Comparison of ENCODE assay signal across 29 cellular contexts in genomic region chr12:52826611-52827498, GRCh38. TPM values are rescaled to one million over a fixed set of nuclear protein-coding genes. Genes with fewer than 3 reads are reported as not detected.
A peak's percentile ranks its signal among the peaks of the same experiment; 100 is the strongest.
DNase-seq lines count a peak whose midpoint lies in the region; ATAC-seq, FAIRE-seq and TF ChIP-seq lines count a peak whose summit lies in the region.
"Had no signal": no experiment of that assay in that cellular context is flagged by ENCODE, and none has a peak within 500 bp of the region (broad histone marks: within the 10 kb centered on the region; RNA-seq: fewer than 3 reads in every experiment).

No MANE protein-coding gene starts in this region.

- intact Hi-C loops in left lung (cut with DNase I): no loop called here
- intact Hi-C loops in upper lobe of right lung (cut with DNase I): no loop called here
- intact Hi-C loops in prostate gland (cut with DNase I): no loop called here

- H3K27ac Mint-ChIP-seq in astrocyte (ENCODE audit: unreplicated experiment) (peak overlapping the region; percentile 77), mesothelial cell of epicardium (no peak overlapping the region)
- H3K27ac Mint-ChIP-seq: activated CD4-positive, alpha-beta T cell treated with anti-CD3 and anti-CD28 coated beads for 36 hours; activated naive CD4-positive, alpha-beta T cell treated with anti-CD3 and anti-CD28 coated beads, Interleukin-2, amount 50 U/mL, for 24 hours; activated T-cell treated with anti-CD3 and anti-CD28 coated beads, Interleukin-2, amount 50 U/mL, for 72 hours; memory B cell had no signal

- H2AFZ ChIP-seq in astrocyte (ENCODE audit: low read depth, low read length): no peak overlapping the region

- H4K20me1 ChIP-seq in astrocyte (ENCODE audit: insufficient read depth, low read length): no peaks in the 10 kb centered on the region

- TF ChIP-seq CTCF in HEK293 (tag by site-specific recombination; IDR thresholded peaks at IDR 0.05): no peak
- TF ChIP-seq CTCF in astrocyte (IDR thresholded peaks at IDR 0.05; ENCODE audit: insufficient read depth, low read depth, low read length): no peak
- no peak for TF ChIP-seq CTCF in left lung (IDR thresholded peaks at IDR 0.05)
- no peak for TF ChIP-seq CTCF in upper lobe of right lung (IDR thresholded peaks at IDR 0.05)
- TF ChIP-seq CTCF in mesothelial cell of epicardium (IDR thresholded peaks at IDR 0.05; ENCODE audit: unreplicated experiment): no peak
- no peak for TF ChIP-seq CTCF in prostate gland (IDR thresholded peaks at IDR 0.05)

- H3K36me3 ChIP-seq in HEK293 (ENCODE audit: control insufficient read depth in 2 of 2, insufficient read depth in 1 of 2, low read length in 2 of 2) (no peaks in the 10 kb centered on the region), astrocyte (ENCODE audit: insufficient read depth, low read length) (no peaks in the 10 kb centered on the region), left lung (no peaks in the 10 kb centered on the region), upper lobe of right lung (no peaks in the 10 kb centered on the region), prostate gland (no peaks in the 10 kb centered on the region)
- H3K36me3 ChIP-seq: pancreas, Peyer's patch, SJCRH30 had no signal

- H3K9me3 Mint-ChIP-seq in astrocyte (ENCODE audit: unreplicated experiment) (peaks cover 3% of the 10 kb centered on the region), mesothelial cell of epicardium (no peaks in the 10 kb centered on the region)
- H3K9me3 Mint-ChIP-seq: activated naive CD4-positive, alpha-beta T cell treated with anti-CD3 and anti-CD28 coated beads, Interleukin-2, amount 50 U/mL, for 24 hours; activated T-cell treated with anti-CD3 and anti-CD28 coated beads, Interleukin-2, amount 50 U/mL, for 72 hours; memory B cell had no signal

- no peak for FAIRE-seq in astrocyte (lab: Jason Lieb, UNC)
- FAIRE-seq: GM12892, keratinocyte, pancreas had no signal

- peaks cover 37% of the 10 kb centered on the region for H3K27me3 Mint-ChIP-seq in astrocyte (ENCODE audit: low read depth, unreplicated experiment)
- peaks cover 10% of the 10 kb centered on the region for H3K27me3 Mint-ChIP-seq in mesothelial cell of epicardium (ENCODE audit: low read depth)
- H3K27me3 Mint-ChIP-seq: activated CD4-positive, alpha-beta T cell treated with anti-CD3 and anti-CD28 coated beads for 36 hours; activated naive CD4-positive, alpha-beta T cell treated with anti-CD3 and anti-CD28 coated beads, Interleukin-2, amount 50 U/mL, for 24 hours; naive thymus-derived CD4-positive, alpha-beta T cell had no signal

- no peaks in the 10 kb centered on the region for H3K79me2 ChIP-seq in astrocyte (ENCODE audit: insufficient read depth, low read length)

- no peaks in the 10 kb centered on the region for H3K9me3 ChIP-seq in HEK293 (ENCODE audit: control insufficient read depth, insufficient read depth, low read depth, low read length)
- H3K9me3 ChIP-seq in astrocyte (ENCODE audit: insufficient read depth, low read depth, low read length): no peaks in the 10 kb centered on the region
- no peaks in the 10 kb centered on the region for H3K9me3 ChIP-seq in left lung
- no peaks in the 10 kb centered on the region for H3K9me3 ChIP-seq in upper lobe of right lung
- H3K9me3 ChIP-seq in prostate gland: no peaks in the 10 kb centered on the region
- H3K9me3 ChIP-seq: pancreas, Peyer's patch, SJCRH30 had no signal

- no peak for TF ChIP-seq POLR2A in prostate gland (IDR thresholded peaks at IDR 0.05)

- H3K4me1 ChIP-seq in HEK293 (ENCODE audit: control insufficient read depth, insufficient read depth, low read length) (no peaks in the 10 kb centered on the region), astrocyte (ENCODE audit: insufficient read depth, low read length) (peaks cover 8% of the 10 kb centered on the region), left lung (no peaks in the 10 kb centered on the region), upper lobe of right lung (peaks cover 4% of the 10 kb centered on the region), prostate gland (replicated peaks) (no peaks in the 10 kb centered on the region)
- H3K4me1 ChIP-seq: pancreas, SJCRH30 had no signal

- WGBS in prostate gland: 91% methylated on average over 11 of the region's 11 CpGs

- H3K9ac ChIP-seq in astrocyte (ENCODE audit: low read length): no peak overlapping the region

- DNase-seq in astrocyte (ENCODE audit: low read depth) (no peak), left lung (no peak), upper lobe of right lung (no peak), mesothelial cell of epicardium (ENCODE audit: low spot score in 2 of 2, unreplicated experiment in 2 of 2) (no peak), medulla oblongata (ENCODE audit: extremely low spot score) (no peak), prostate gland (ENCODE audit: low spot score) (no peak)
- DNase-seq: activated CD4-positive, alpha-beta T cell treated with anti-CD3 and anti-CD28 coated beads for 36 hours; activated T-cell treated with anti-CD3 and anti-CD28 coated beads, Interleukin-2, amount 50 U/mL, for 72 hours; AML-193; DMS79 treated with DMSO at 0.1 percent for 48 hours; effector CD4-positive, alpha-beta T cell; foreskin melanocyte; hippocampal formation; MM.1S; naive thymus-derived CD4-positive, alpha-beta T cell; NCI-H1417 treated with DMSO at 0.1 percent for 48 hours; NCI-H2107; NCI-H510A treated with DMSO at 0.1 percent for 48 hours; pancreas; Peyer's patch; SJCRH30; substantia nigra had no signal

- H3K27ac ChIP-seq in HEK293 (ENCODE audit: extremely low read depth, low read depth, low read length) (no peak overlapping the region), astrocyte (ENCODE audit: low read depth, low read length) (no peak overlapping the region), left lung (no peak overlapping the region), upper lobe of right lung (no peak overlapping the region), prostate gland (no peak overlapping the region)
- H3K27ac ChIP-seq: pancreas, Peyer's patch, SJCRH30 had no signal

- POLR2A ChIA-PET in HEK293 (lab: Yijun Ruan, JAX): no interaction called here

- peak; percentile 44 for ATAC-seq in left lung
- ATAC-seq in upper lobe of right lung: peak; percentile 19
- ATAC-seq: activated CD4-positive, alpha-beta T cell treated with anti-CD3 and anti-CD28 coated beads for 36 hours; activated T-cell treated with anti-CD3 and anti-CD28 coated beads, Interleukin-2, amount 50 U/mL, for 72 hours; naive thymus-derived CD4-positive, alpha-beta T cell; pancreas had no signal

- H3K36me3 Mint-ChIP-seq in astrocyte (ENCODE audit: low read depth, unreplicated experiment) (peaks cover 4% of the 10 kb centered on the region), mesothelial cell of epicardium (no peaks in the 10 kb centered on the region)
- H3K36me3 Mint-ChIP-seq: activated naive CD4-positive, alpha-beta T cell treated with anti-CD3 and anti-CD28 coated beads, Interleukin-2, amount 50 U/mL, for 24 hours; memory B cell; naive thymus-derived CD4-positive, alpha-beta T cell had no signal

- H3K4me3 ChIP-seq in HEK293 (ENCODE audit: low read depth, low read length) (no peak overlapping the region), astrocyte (ENCODE audit: insufficient read depth, low read depth, low read length) (no peak overlapping the region), left lung (no peak overlapping the region), upper lobe of right lung (no peak overlapping the region), prostate gland (no peak overlapping the region)
- H3K4me3 ChIP-seq: pancreas, Peyer's patch, SJCRH30 had no signal

- H3K4me1 Mint-ChIP-seq in astrocyte (ENCODE audit: low read depth, unreplicated experiment): peaks cover 24% of the 10 kb centered on the region
- H3K4me1 Mint-ChIP-seq in mesothelial cell of epicardium: peaks cover 4% of the 10 kb centered on the region
- H3K4me1 Mint-ChIP-seq: memory B cell had no signal

- no peak overlapping the region for H3K4me2 ChIP-seq in astrocyte (ENCODE audit: low read length)

- CTCF ChIA-PET in HEK293 (lab: Yijun Ruan, JAX): no interaction called here

- H3K27me3 ChIP-seq in astrocyte (ENCODE audit: insufficient read depth, low read length) (no peaks in the 10 kb centered on the region), left lung (peaks cover 0 to 34% of the 10 kb centered on the region in 2 donors), upper lobe of right lung (peaks cover 7% of the 10 kb centered on the region), prostate gland (replicated peaks; ENCODE audit: insufficient read depth) (peaks cover 6% of the 10 kb centered on the region)
- H3K27me3 ChIP-seq: pancreas, Peyer's patch had no signal

- H3K4me3 Mint-ChIP-seq in astrocyte (ENCODE audit: unreplicated experiment) (no peak overlapping the region), mesothelial cell of epicardium (no peak overlapping the region)
- H3K4me3 Mint-ChIP-seq: activated CD4-positive, alpha-beta T cell treated with anti-CD3 and anti-CD28 coated beads for 36 hours; activated naive CD4-positive, alpha-beta T cell treated with anti-CD3 and anti-CD28 coated beads, Interleukin-2, amount 50 U/mL, for 24 hours; activated T-cell treated with anti-CD3 and anti-CD28 coated beads, Interleukin-2, amount 50 U/mL, for 72 hours; memory B cell; naive thymus-derived CD4-positive, alpha-beta T cell had no signal

TF ChIP-seq in HEK293, 187 proteins besides CTCF, POLR2A, EP300 and RAD21:
- TF ChIP-seq ZBTB17 (tag by site-specific recombination; IDR thresholded peaks at IDR 0.05): no peak
- peak; percentile 44 for TF ChIP-seq ZFHX2 (tag by site-specific recombination; conservative IDR thresholded peaks at IDR 0.05)

RNA-seq across cellular contexts. Expression of gene KRT79, which starts 7.3 kb away (rescaled TPM):
- total RNA-seq in astrocyte (0.50 and 0.82 TPM in 2 replicates), left lung (under 1 TPM; 0.32 to 0.58 TPM), upper lobe of right lung (5.4 TPM), mesothelial cell of epicardium (not detected in 3 replicates), prostate gland (not detected)
- total RNA-seq: H4; naive thymus-derived CD4-positive, alpha-beta T cell; Peyer's patch; SJCRH30; T-helper 1 cell treated with Interleukin-12 subunit alpha and Interleukin-12 subunit beta and Interleukin-4 antibody, amounts not matched to agents 30 ng/mL and 1 ng/mL, for 36 hours had no signal

RNA-seq across cellular contexts. Expression of gene KRT4, which starts 12.9 kb away (rescaled TPM):
- not detected in 2 replicates for total RNA-seq in astrocyte
- total RNA-seq in left lung: 1 to 10 TPM in 1 of 2 donors, under 1 TPM in 1; 0.47 to 9.4 TPM
- 6.8 TPM for total RNA-seq in upper lobe of right lung
- 1.00 to 1.4 TPM (median 1.3 TPM) in 3 replicates for total RNA-seq in mesothelial cell of epicardium
- total RNA-seq in prostate gland: 10 to 100 TPM in 1 of 2 donors, 1 to 10 TPM in 1; 6.4 to 12.7 TPM
- total RNA-seq: activated CD4-positive, alpha-beta T cell treated with anti-CD3 and anti-CD28 coated beads for 36 hours; H4; naive thymus-derived CD4-positive, alpha-beta T cell; Peyer's patch; SJCRH30; T-helper 1 cell treated with Interleukin-12 subunit alpha and Interleukin-12 subunit beta and Interleukin-4 antibody, amounts not matched to agents 30 ng/mL and 1 ng/mL, for 36 hours had no signal

RNA-seq across cellular contexts. Expression of gene KRT78, which starts 21.9 kb away (rescaled TPM):
- not detected in 2 replicates for total RNA-seq in astrocyte
- total RNA-seq in left lung: not detected
- total RNA-seq in upper lobe of right lung: not detected
- not detected in 3 replicates for total RNA-seq in mesothelial cell of epicardium
- 1 to 10 TPM in 1 of 2 donors, not detected in 1; 1.0 TPM for total RNA-seq in prostate gland
- total RNA-seq: activated CD4-positive, alpha-beta T cell treated with anti-CD3 and anti-CD28 coated beads for 36 hours; activated T-cell treated with anti-CD3 and anti-CD28 coated beads, Interleukin-2, amount 50 U/mL, for 72 hours; H4; naive thymus-derived CD4-positive, alpha-beta T cell; Peyer's patch; SJCRH30; T-helper 1 cell treated with Interleukin-12 subunit alpha and Interleukin-12 subunit beta and Interleukin-4 antibody, amounts not matched to agents 30 ng/mL and 1 ng/mL, for 36 hours had no signal

RNA-seq across cellular contexts. Expression of gene KRT3, which starts 30.9 kb away (rescaled TPM):
- 0.09 and 0.43 TPM in 2 replicates for total RNA-seq in astrocyte
- not detected for total RNA-seq in left lung
- not detected for total RNA-seq in upper lobe of right lung
- total RNA-seq in mesothelial cell of epicardium: 0.50 to 0.78 TPM (median 0.75 TPM) in 3 replicates
- total RNA-seq in prostate gland: not detected
- total RNA-seq: activated CD4-positive, alpha-beta T cell treated with anti-CD3 and anti-CD28 coated beads for 36 hours; activated T-cell treated with anti-CD3 and anti-CD28 coated beads, Interleukin-2, amount 50 U/mL, for 72 hours; H4; naive thymus-derived CD4-positive, alpha-beta T cell; pancreas; Peyer's patch; SJCRH30; T-helper 1 cell treated with Interleukin-12 subunit alpha and Interleukin-12 subunit beta and Interleukin-4 antibody, amounts not matched to agents 30 ng/mL and 1 ng/mL, for 36 hours had no signal

RNA-seq across cellular contexts. Expression of gene KRT76, which starts 49.7 kb away (rescaled TPM):
- not detected in 2 replicates for total RNA-seq in astrocyte
- total RNA-seq in left lung: not detected
- not detected for total RNA-seq in upper lobe of right lung
- not detected in 3 replicates for total RNA-seq in mesothelial cell of epicardium
- total RNA-seq in prostate gland: not detected
- total RNA-seq: activated CD4-positive, alpha-beta T cell treated with anti-CD3 and anti-CD28 coated beads for 36 hours; activated T-cell treated with anti-CD3 and anti-CD28 coated beads, Interleukin-2, amount 50 U/mL, for 72 hours; H4; naive thymus-derived CD4-positive, alpha-beta T cell; pancreas; Peyer's patch; SJCRH30; T-helper 1 cell treated with Interleukin-12 subunit alpha and Interleukin-12 subunit beta and Interleukin-4 antibody, amounts not matched to agents 30 ng/mL and 1 ng/mL, for 36 hours had no signal
